ENCODE assay signal across 13 cellular contexts in genomic region chr2:109125595-109126500, GRCh38. TPM values are rescaled to one million over a fixed set of nuclear protein-coding genes. Genes with fewer than 3 reads are reported as not detected.
DNase-seq lines count a peak whose midpoint lies in the region; ATAC-seq and TF ChIP-seq lines count a peak whose summit lies in the region.
"Had no signal": no experiment of that assay in that cellular context is flagged by ENCODE, and none has a peak within 500 bp of the region (broad histone marks: within the 10 kb centered on the region; RNA-seq: fewer than 3 reads in every experiment).

No MANE protein-coding gene starts in this region.

- intact Hi-C loops in vagina (cut with DNase I) = loop anchor here (2.0 kb wide), 1 partner anchor 383 kb away; no protein-coding TSS in a partner anchor
- intact Hi-C loops in dorsolateral prefrontal cortex (cut with DNase I) = loop anchor here in 1 of 2 donors (5.0 to 10.0 kb wide), 2 partner anchors 81 to 349 kb away; no protein-coding TSS in a partner anchor

- H3K9me3 ChIP-seq in vagina = no peaks in the 10 kb centered on the region
- H3K9me3 ChIP-seq: heart right ventricle, pancreas had no signal

- H3K9me3 Mint-ChIP-seq in stimulated activated naive CD8-positive, alpha-beta T cell treated with anti-CD3 and anti-CD28 coated beads, Interleukin-15, amount 100 ng/mL, for 72 hours = no peaks in the 10 kb centered on the region

- ATAC-seq in stimulated activated naive CD8-positive, alpha-beta T cell treated with anti-CD3 and anti-CD28 coated beads, Interleukin-15, amount 100 ng/mL, for 72 hours = no peak
- no peak for ATAC-seq in stimulated activated naive CD8-positive, alpha-beta T cell treated with anti-CD3 and anti-CD28 coated beads, Interleukin-15, Interleukin-2, amounts not matched to agents 100 U/mL and 50 U/mL, for 24 hours
- ATAC-seq: heart right ventricle had no signal

- H3K4me3 ChIP-seq in vagina (no peak overlapping the region), dorsolateral prefrontal cortex (no peak overlapping the region)
- H3K4me3 ChIP-seq: heart right ventricle, pancreas had no signal

- peak overlapping the region; percentile 61 to 87 for H3K27ac Mint-ChIP-seq in stimulated activated naive CD8-positive, alpha-beta T cell treated with anti-CD3 and anti-CD28 coated beads, Interleukin-15, amount 100 ng/mL, for 72 hours
- H3K27ac Mint-ChIP-seq: brain had no signal

- no peak for TF ChIP-seq POLR2A in vagina (IDR thresholded peaks at IDR 0.05)

- H3K27ac ChIP-seq in vagina (peak overlapping the region; percentile 10), dorsolateral prefrontal cortex (no peak overlapping the region)
- H3K27ac ChIP-seq: heart right ventricle, KMS-11, pancreas, WERI-Rb-1 had no signal

- H3K4me1 ChIP-seq in vagina = peaks cover 30% of the 10 kb centered on the region
- H3K4me1 ChIP-seq: pancreas had no signal

- peaks cover 8% of the 10 kb centered on the region for H3K27me3 Mint-ChIP-seq in stimulated activated naive CD8-positive, alpha-beta T cell treated with anti-CD3 and anti-CD28 coated beads, Interleukin-15, amount 100 ng/mL, for 72 hours

- peaks cover 43% of the 10 kb centered on the region for H3K4me1 Mint-ChIP-seq in stimulated activated naive CD8-positive, alpha-beta T cell treated with anti-CD3 and anti-CD28 coated beads, Interleukin-15, amount 100 ng/mL, for 72 hours

- H3K36me3 ChIP-seq in vagina = no peaks in the 10 kb centered on the region
- H3K36me3 ChIP-seq: heart right ventricle, pancreas, WERI-Rb-1 had no signal

- H3K27me3 ChIP-seq in vagina = no peaks in the 10 kb centered on the region
- peaks cover 0 to 46% (median 0%) of the 10 kb centered on the region in 45 donors for H3K27me3 ChIP-seq in dorsolateral prefrontal cortex
- H3K27me3 ChIP-seq: pancreas had no signal

- no peak for TF ChIP-seq CTCF in vagina (IDR thresholded peaks at IDR 0.05)
- TF ChIP-seq CTCF in dorsolateral prefrontal cortex (IDR thresholded peaks at IDR 0.05 in 54 of 56, conservative IDR thresholded peaks at IDR 0.05 in 2 of 56; ENCODE audit: low read depth in 1 of 56, partially characterized antibody in 56 of 56) = no peak

- DNase-seq in stimulated activated naive CD8-positive, alpha-beta T cell treated with anti-CD3 and anti-CD28 coated beads, Interleukin-15, amount 100 ng/mL, for 72 hours = no peak
- DNase-seq in stimulated activated naive CD8-positive, alpha-beta T cell treated with anti-CD3 and anti-CD28 coated beads, Interleukin-15, Interleukin-2, amounts not matched to agents 100 U/mL and 50 U/mL, for 24 hours = no peak
- DNase-seq in RPMI7951 (ENCODE audit: low read depth) (peak; percentile 93), fibroblast of the conjunctiva (ENCODE audit: low read depth) (peak; percentile 96), vagina (ENCODE audit: extremely low spot score in 2 of 2) (no peak), NCI-H345 (lab: John Stamatoyannopoulos, UW) (no peak), dorsolateral prefrontal cortex (no peak)
- no peak for DNase-seq in activated CD4-positive, alpha-beta T cell treated with anti-CD3 and anti-CD28 coated beads, Interleukin-2, amount 50 U/mL, for 48 hours
- DNase-seq: heart right ventricle had no signal

- no peak overlapping the region for H3K4me3 Mint-ChIP-seq in stimulated activated naive CD8-positive, alpha-beta T cell treated with anti-CD3 and anti-CD28 coated beads, Interleukin-15, amount 100 ng/mL, for 72 hours

RNA-seq across cellular contexts. Expression of gene SH3RF3, which starts 3.2 kb away (rescaled TPM):
- 4.3 and 4.6 TPM in 2 replicates for total RNA-seq in RPMI7951 (2014; rRNA removed; shearing (Covaris generic))
- total RNA-seq in vagina (10.8 TPM), dorsolateral prefrontal cortex (10 to 100 TPM in 98 of 120 experiments, 1 to 10 TPM in 22; 6.1 to 18.7 (median 11.5) TPM)

Comparison
In these comparisons a context has a peak if more than half of its experiments do, and no peak if none do; other contexts are left out.
1. DNase-seq: peak in RPMI7951 (single experiment) and fibroblast of the conjunctiva (single experiment); none in stimulated activated naive CD8-positive, alpha-beta T cell treated with anti-CD3 and anti-CD28 coated beads, Interleukin-15, amount 100 ng/mL, for 72 hours (0 of 2), stimulated activated naive CD8-positive, alpha-beta T cell treated with anti-CD3 and anti-CD28 coated beads, Interleukin-15, Interleukin-2, amounts not matched to agents 100 U/mL and 50 U/mL, for 24 hours (single experiment), vagina (0 of 2), NCI-H345 (single experiment), activated CD4-positive, alpha-beta T cell treated with anti-CD3 and anti-CD28 coated beads, Interleukin-2, amount 50 U/mL, for 48 hours (0 of 2) and dorsolateral prefrontal cortex (0 of 10).